1 cellular context compared by ENCODE assay signal in genomic region chr3:36900474-36901443, GRCh38.
TF ChIP-seq lines count a peak whose summit lies in the region.

No MANE protein-coding gene starts in this region.

TF ChIP-seq in K562, 482 proteins besides CTCF, POLR2A, EP300 and RAD21:
- TF ChIP-seq BMI1 (IDR thresholded peaks at IDR 0.05; ENCODE audit: low read length) (no peak), HSF4 (CRISPR knock-in tag; IDR thresholded peaks at IDR 0.05; ENCODE audit: borderline replicate concordance) (no peak), HNRNPH1 (optimal IDR thresholded peaks at IDR 0.05; ENCODE audit: low read depth, low read length) (no peak), HES1 (IDR thresholded peaks at IDR 0.05; ENCODE audit: low read depth) (0 out of 2 replicates have a peak, but pooled peaks have one; percentile 10), GATA2 (CRISPR knock-in tag; IDR thresholded peaks at IDR 0.05) (0 out of 2 replicates have a peak, but pooled peaks have one; percentile 15), ZNF121 (CRISPR knock-in tag; conservative IDR thresholded peaks at IDR 0.05) (peak; percentile 95), SMARCA4 (IDR thresholded peaks at IDR 0.05) (0 out of 2 replicates have a peak, but pooled peaks have one; percentile 17), KAT7 (CRISPR knock-in tag; IDR thresholded peaks at IDR 0.05; ENCODE audit: borderline replicate concordance) (no peak), HNRNPUL1 (IDR thresholded peaks at IDR 0.05; ENCODE audit: low read length) (no peak), ZNF274 (IDR thresholded peaks at IDR 0.05; ENCODE audit: borderline replicate concordance, low read depth, low read length) (no peak), SMARCE1 (IDR thresholded peaks at IDR 0.05) (peak; percentile 66; the same call in 1 of the 2 replicates), NELFE (IDR thresholded peaks at IDR 0.05; ENCODE audit: insufficient read depth, insufficient read length) (no peak), STAT5B (CRISPR knock-in tag; IDR thresholded peaks at IDR 0.05) (no peak), MEIS2 (IDR thresholded peaks at IDR 0.05; ENCODE audit: partially characterized antibody) (peak; percentile 88), MAZ (CRISPR knock-in tag; conservative IDR thresholded peaks at IDR 0.05 in 1 of 2, IDR thresholded peaks at IDR 0.05 in 1 of 2) (0 out of 4 replicates have a peak, but pooled peaks of 1 of the 2 experiments have one; percentile 28), ZNF384 (IDR thresholded peaks at IDR 0.05; ENCODE audit: low read depth, low read length) (peak; percentile 73), KDM1A (IDR thresholded peaks at IDR 0.05) (peak in 1 of 2 experiments; percentile 16; a peak in 1 of 4 replicates), ADNP (tag; IDR thresholded peaks at IDR 0.05) (peak; percentile 68; the same call in 1 of the 2 replicates), VEZF1 (CRISPR knock-in tag; IDR thresholded peaks at IDR 0.05) (peak; percentile 11; the same call in 1 of the 2 replicates), KDM5B (IDR thresholded peaks at IDR 0.05; ENCODE audit: insufficient replicate concordance, low read depth, low read length) (no peak), TCF3 (CRISPR knock-in tag; IDR thresholded peaks at IDR 0.05) (no peak), BHLHE40 (IDR thresholded peaks at IDR 0.05; ENCODE audit: low read length) (no peak), FOSL1 (tag; conservative IDR thresholded peaks at IDR 0.05) (0 out of 2 replicates have a peak, but pooled peaks have one; percentile 16)
- TF ChIP-seq, protein P1, sequence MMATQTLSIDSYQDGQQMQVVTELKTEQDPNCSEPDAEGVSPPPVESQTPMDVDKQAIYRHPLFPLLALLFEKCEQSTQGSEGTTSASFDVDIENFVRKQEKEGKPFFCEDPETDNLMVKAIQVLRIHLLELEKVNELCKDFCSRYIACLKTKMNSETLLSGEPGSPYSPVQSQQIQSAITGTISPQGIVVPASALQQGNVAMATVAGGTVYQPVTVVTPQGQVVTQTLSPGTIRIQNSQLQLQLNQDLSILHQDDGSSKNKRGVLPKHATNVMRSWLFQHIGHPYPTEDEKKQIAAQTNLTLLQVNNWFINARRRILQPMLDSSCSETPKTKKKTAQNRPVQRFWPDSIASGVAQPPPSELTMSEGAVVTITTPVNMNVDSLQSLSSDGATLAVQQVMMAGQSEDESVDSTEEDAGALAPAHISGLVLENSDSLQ (IDR thresholded peaks at IDR 0.05): peak; percentile 74
- TF ChIP-seq, protein P2, sequence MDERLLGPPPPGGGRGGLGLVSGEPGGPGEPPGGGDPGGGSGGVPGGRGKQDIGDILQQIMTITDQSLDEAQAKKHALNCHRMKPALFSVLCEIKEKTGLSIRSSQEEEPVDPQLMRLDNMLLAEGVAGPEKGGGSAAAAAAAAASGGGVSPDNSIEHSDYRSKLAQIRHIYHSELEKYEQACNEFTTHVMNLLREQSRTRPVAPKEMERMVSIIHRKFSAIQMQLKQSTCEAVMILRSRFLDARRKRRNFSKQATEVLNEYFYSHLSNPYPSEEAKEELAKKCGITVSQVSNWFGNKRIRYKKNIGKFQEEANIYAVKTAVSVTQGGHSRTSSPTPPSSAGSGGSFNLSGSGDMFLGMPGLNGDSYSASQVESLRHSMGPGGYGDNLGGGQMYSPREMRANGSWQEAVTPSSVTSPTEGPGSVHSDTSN (CRISPR knock-in tag; IDR thresholded peaks at IDR 0.05; ENCODE audit: low read depth): no peak
- TF ChIP-seq, protein P2 (tag; conservative IDR thresholded peaks at IDR 0.05; ENCODE audit: low read depth): peak; percentile 87
